In the genomic region with DNA sequence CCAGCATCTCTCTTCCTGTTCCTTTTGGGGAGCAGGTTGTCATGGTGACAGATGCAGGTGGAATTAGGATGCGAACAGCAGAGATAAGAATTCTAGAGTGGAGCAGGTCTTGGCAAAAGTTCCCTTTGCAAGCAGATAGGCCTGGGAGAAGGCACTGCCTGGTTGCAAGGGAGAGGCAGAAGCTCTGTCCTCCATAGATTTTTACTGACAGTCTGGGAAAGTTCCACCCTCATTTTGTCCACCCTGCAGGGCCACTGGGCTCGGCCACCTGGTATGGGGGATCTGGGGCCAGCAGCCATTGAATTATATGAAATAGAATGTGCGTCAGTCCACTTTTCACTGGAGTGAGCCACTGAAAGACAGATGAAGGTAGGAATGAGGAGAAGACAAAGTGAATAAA, we compare ENCODE assay signal across 32 cellular contexts.
"Had no signal": no experiment of that assay in that cellular context is flagged by ENCODE, and none has a peak within 500 bp of the region (broad histone marks: within the 10 kb centered on the region; RNA-seq: fewer than 3 reads in every experiment).

No MANE protein-coding gene starts in this region.

- H3K4me1 ChIP-seq: adrenal gland, ascending aorta had no signal

- H3K4me3 ChIP-seq: adrenal gland, ascending aorta, cardiac muscle cell had no signal

- H3K9me3 ChIP-seq: adrenal gland, ascending aorta had no signal

- H3K36me3 ChIP-seq: adrenal gland, ascending aorta, cardiac muscle cell had no signal

- DNase-seq: activated B cell treated with CpG ODN at 0.5 μM for 24 hours; activated CD4-positive, alpha-beta memory T cell treated with anti-CD3 and anti-CD28 coated beads for 36 hours; activated CD4-positive, alpha-beta T cell treated with anti-CD3 and anti-CD28 coated beads for 4 hours; activated CD4-positive, alpha-beta T cell treated with anti-CD3 and anti-CD28 coated beads, Interleukin-2, amount 10 ng/mL, durations not matched to agents 24 days and 14 days; activated CD4-positive, alpha-beta T cell treated with anti-CD3 and anti-CD28 coated beads, Interleukin-2, amount 50 U/mL, for 1 hour; activated CD4-positive, alpha-beta T cell treated with anti-CD3 and anti-CD28 coated beads, Interleukin-2, amount 50 U/mL, for 4 hours; activated CD4-positive, CD25-positive, alpha-beta regulatory T cell treated with anti-CD3 and anti-CD28 coated beads, Interleukin-2, amount 50 U/mL, for 72 hours; activated CD8-positive, alpha-beta memory T cell treated with anti-CD3 and anti-CD28 coated beads, Interleukin-2, amount 50 U/mL, for 4 hours; activated CD8-positive, alpha-beta T cell treated with anti-CD3 and anti-CD28 coated beads for 36 hours; activated effector memory CD4-positive, alpha-beta T cell treated with anti-CD3 and anti-CD28 coated beads, Interleukin-2, amount 50 U/mL, for 16 hours; activated gamma-delta T cell treated with Interleukin-2 at 50 U/mL for 16 hours; activated naive CD4-positive, alpha-beta T cell; activated naive CD4-positive, alpha-beta T cell treated with anti-CD3 and anti-CD28 coated beads for 36 hours; activated naive CD4-positive, alpha-beta T cell treated with anti-CD3 and anti-CD28 coated beads, Interleukin-2, amount 50 U/mL, for 16 hours; activated naive CD8-positive, alpha-beta T cell treated with anti-CD3 and anti-CD28 coated beads for 36 hours; activated T-cell treated with anti-CD3 and anti-CD28 coated beads for 4 hours; activated T-cell treated with anti-CD3 and anti-CD28 coated beads, Interleukin-2, amount 50 U/mL, for 1 hour; activated T-cell treated with anti-CD3 and anti-CD28 coated beads, Interleukin-2, amount 50 U/mL, for 4 hours; activated T-cell treated with anti-CD3 and anti-CD28 coated beads, Interleukin-2, amount 50 U/mL, for 72 hours; adrenal gland; amniotic stem cell; anterior cingulate cortex; T-cell; T-helper 17 cell; T-helper 9 cell had no signal

- H3K27ac ChIP-seq: adrenal gland, ascending aorta, cardiac muscle cell, VCaP had no signal

- ATAC-seq: activated CD8-positive, alpha-beta T cell treated with anti-CD3 and anti-CD28 coated beads for 36 hours; activated naive CD4-positive, alpha-beta T cell treated with anti-CD3 and anti-CD28 coated beads, Interleukin-2, amount 50 U/mL, for 72 hours; activated T-cell treated with anti-CD3 and anti-CD28 coated beads, Interleukin-2, amount 50 U/mL, for 4 hours; activated T-cell treated with anti-CD3 and anti-CD28 coated beads, Interleukin-2, amount 50 U/mL, for 72 hours; activated T-helper 17 cell treated with anti-CD3 and anti-CD28 coated beads, Interleukin-2, amount 50 U/mL, for 72 hours; T-cell; T-helper 17 cell had no signal

- FAIRE-seq: bronchial epithelial cell, TTC549 had no signal

- H3K27me3 ChIP-seq: adrenal gland, ascending aorta, cardiac muscle cell had no signal
